In the genomic region with DNA sequence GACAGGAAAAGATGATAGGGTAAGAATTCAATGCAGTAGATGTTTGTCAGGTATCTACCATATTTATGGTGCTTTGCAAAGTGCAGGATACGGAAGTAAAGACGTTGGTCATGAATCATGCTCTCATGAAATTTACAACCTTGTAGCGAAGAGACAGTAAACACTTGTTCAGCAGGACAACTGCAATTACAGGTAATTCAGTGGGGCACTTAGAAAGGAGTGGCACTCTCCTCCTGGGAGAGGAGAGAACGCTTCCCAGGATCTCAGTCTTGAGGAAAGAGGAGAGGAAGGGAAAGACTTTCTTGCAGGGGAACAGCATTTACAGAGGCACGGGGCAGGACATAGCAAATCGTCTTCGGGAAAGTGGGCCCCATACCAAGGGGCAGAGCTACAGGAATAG, we compare ENCODE assay signal across 1 cellular context.
TF ChIP-seq lines count a peak whose summit lies in the region.

No MANE protein-coding gene starts in this region.

TF ChIP-seq in HEK293, 187 proteins besides CTCF, POLR2A, EP300 and RAD21 (continued from another document):
- TF ChIP-seq, protein P1, sequence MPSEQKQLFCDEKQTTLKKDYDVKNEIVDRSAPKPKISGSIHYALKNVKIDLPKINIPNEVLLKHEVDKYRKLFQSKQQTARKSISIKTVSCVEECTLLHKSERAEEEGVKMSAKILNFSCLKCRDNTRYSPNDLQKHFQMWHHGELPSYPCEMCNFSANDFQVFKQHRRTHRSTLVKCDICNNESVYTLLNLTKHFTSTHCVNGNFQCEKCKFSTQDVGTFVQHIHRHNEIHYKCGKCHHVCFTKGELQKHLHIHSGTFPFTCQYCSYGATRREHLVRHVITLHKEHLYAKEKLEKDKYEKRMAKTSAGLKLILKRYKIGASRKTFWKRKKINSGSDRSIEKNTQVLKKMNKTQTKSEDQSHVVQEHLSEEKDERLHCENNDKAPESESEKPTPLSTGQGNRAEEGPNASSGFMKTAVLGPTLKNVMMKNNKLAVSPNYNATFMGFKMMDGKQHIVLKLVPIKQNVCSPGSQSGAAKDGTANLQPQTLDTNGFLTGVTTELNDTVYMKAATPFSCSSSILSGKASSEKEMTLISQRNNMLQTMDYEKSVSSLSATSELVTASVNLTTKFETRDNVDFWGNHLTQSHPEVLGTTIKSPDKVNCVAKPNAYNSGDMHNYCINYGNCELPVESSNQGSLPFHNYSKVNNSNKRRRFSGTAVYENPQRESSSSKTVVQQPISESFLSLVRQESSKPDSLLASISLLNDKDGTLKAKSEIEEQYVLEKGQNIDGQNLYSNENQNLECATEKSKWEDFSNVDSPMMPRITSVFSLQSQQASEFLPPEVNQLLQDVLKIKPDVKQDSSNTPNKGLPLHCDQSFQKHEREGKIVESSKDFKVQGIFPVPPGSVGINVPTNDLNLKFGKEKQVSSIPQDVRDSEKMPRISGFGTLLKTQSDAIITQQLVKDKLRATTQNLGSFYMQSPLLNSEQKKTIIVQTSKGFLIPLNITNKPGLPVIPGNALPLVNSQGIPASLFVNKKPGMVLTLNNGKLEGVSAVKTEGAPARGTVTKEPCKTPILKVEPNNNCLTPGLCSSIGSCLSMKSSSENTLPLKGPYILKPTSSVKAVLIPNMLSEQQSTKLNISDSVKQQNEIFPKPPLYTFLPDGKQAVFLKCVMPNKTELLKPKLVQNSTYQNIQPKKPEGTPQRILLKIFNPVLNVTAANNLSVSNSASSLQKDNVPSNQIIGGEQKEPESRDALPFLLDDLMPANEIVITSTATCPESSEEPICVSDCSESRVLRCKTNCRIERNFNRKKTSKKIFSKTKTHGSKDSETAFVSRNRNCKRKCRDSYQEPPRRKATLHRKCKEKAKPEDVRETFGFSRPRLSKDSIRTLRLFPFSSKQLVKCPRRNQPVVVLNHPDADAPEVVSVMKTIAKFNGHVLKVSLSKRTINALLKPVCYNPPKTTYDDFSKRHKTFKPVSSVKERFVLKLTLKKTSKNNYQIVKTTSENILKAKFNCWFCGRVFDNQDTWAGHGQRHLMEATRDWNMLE (tag by site-specific recombination; conservative IDR thresholded peaks at IDR 0.05; ENCODE audit: low read depth) = no peak
- no peak for TF ChIP-seq RBAK (tag by site-specific recombination; IDR thresholded peaks at IDR 0.05)
- TF ChIP-seq ZNF501 (tag by site-specific recombination; IDR thresholded peaks at IDR 0.05) = no peak
- TF ChIP-seq GFI1B (tag by site-specific recombination; IDR thresholded peaks at IDR 0.05) = no peak
- TF ChIP-seq ZNF366 (tag by site-specific recombination; conservative IDR thresholded peaks at IDR 0.05) = peak; percentile 26; the same call in 1 of the 2 replicates
- TF ChIP-seq ZNF155 (tag by site-specific recombination; IDR thresholded peaks at IDR 0.05) = no peak
- TF ChIP-seq GLIS1 (tag by site-specific recombination; IDR thresholded peaks at IDR 0.05) = no peak
- no peak for TF ChIP-seq ZNF629 (tag by site-specific recombination; IDR thresholded peaks at IDR 0.05)
- no peak for TF ChIP-seq KLF7 (tag by site-specific recombination; IDR thresholded peaks at IDR 0.05; ENCODE audit: borderline replicate concordance)
- TF ChIP-seq OSR2 (tag by site-specific recombination; IDR thresholded peaks at IDR 0.05) = peak; percentile 78
- 0 out of 2 replicates have a peak, but pooled peaks have one; percentile 27 for TF ChIP-seq PRDM1 (tag by site-specific recombination; IDR thresholded peaks at IDR 0.05)
- no peak for TF ChIP-seq ZFP37 (tag by site-specific recombination; IDR thresholded peaks at IDR 0.05)
- TF ChIP-seq, protein P2, sequence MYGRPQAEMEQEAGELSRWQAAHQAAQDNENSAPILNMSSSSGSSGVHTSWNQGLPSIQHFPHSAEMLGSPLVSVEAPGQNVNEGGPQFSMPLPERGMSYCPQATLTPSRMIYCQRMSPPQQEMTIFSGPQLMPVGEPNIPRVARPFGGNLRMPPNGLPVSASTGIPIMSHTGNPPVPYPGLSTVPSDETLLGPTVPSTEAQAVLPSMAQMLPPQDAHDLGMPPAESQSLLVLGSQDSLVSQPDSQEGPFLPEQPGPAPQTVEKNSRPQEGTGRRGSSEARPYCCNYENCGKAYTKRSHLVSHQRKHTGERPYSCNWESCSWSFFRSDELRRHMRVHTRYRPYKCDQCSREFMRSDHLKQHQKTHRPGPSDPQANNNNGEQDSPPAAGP (tag by site-specific recombination; IDR thresholded peaks at IDR 0.05) = peak; percentile 81
- TF ChIP-seq, protein P3, sequence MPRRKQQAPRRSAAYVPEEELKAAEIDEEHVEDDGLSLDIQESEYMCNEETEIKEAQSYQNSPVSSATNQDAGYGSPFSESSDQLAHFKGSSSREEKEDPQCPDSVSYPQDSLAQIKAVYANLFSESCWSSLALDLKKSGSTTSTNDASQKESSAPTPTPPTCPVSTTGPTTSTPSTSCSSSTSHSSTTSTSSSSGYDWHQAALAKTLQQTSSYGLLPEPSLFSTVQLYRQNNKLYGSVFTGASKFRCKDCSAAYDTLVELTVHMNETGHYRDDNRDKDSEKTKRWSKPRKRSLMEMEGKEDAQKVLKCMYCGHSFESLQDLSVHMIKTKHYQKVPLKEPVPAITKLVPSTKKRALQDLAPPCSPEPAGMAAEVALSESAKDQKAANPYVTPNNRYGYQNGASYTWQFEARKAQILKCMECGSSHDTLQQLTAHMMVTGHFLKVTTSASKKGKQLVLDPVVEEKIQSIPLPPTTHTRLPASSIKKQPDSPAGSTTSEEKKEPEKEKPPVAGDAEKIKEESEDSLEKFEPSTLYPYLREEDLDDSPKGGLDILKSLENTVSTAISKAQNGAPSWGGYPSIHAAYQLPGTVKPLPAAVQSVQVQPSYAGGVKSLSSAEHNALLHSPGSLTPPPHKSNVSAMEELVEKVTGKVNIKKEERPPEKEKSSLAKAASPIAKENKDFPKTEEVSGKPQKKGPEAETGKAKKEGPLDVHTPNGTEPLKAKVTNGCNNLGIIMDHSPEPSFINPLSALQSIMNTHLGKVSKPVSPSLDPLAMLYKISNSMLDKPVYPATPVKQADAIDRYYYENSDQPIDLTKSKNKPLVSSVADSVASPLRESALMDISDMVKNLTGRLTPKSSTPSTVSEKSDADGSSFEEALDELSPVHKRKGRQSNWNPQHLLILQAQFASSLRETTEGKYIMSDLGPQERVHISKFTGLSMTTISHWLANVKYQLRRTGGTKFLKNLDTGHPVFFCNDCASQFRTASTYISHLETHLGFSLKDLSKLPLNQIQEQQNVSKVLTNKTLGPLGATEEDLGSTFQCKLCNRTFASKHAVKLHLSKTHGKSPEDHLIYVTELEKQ (tag by site-specific recombination; IDR thresholded peaks at IDR 0.05; ENCODE audit: borderline replicate concordance) = no peak
